Comparison of ENCODE assay signal across 15 cellular contexts in the genomic region with DNA sequence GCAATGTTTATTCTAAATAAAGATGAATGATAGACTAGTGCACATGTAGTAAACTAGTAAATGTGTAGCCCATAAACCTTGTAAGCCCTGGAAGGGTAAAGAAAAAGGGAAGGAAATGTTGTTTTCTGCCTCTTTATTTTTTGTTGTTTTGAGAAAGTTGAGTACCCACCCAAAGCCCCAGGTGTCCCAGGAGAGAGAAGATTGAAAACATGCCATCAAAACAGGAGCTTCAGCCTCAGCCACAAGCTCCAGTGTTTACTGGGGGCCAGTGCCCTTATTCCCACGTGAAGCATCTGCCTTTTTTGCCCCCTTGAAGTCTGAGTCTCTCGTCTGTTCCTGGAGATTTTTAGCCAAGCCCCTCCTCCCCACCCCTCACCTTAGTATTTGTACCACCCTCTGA.
A peak's percentile ranks its signal among the peaks of the same experiment; 100 is the strongest.
DNase-seq lines count a peak whose midpoint lies in the region; ATAC-seq and TF ChIP-seq lines count a peak whose summit lies in the region.
"Had no signal": no experiment of that assay in that cellular context is flagged by ENCODE, and none has a peak within 500 bp of the region (broad histone marks: within the 10 kb centered on the region; RNA-seq: fewer than 3 reads in every experiment).

No MANE protein-coding gene starts in this region.

- no peaks in the 10 kb centered on the region for H3K27me3 Mint-ChIP-seq in activated naive CD4-positive, alpha-beta T cell treated with anti-CD3 and anti-CD28 coated beads, Interleukin-2, amount 50 U/mL, for 24 hours
- H3K27me3 Mint-ChIP-seq in stimulated activated naive CD8-positive, alpha-beta T cell treated with anti-CD3 and anti-CD28 coated beads, Interleukin-15, amount 100 ng/mL, for 72 hours, result no peaks in the 10 kb centered on the region
- no peaks in the 10 kb centered on the region for H3K27me3 Mint-ChIP-seq in activated T-helper 2 cell treated with anti-CD3 and anti-CD28 coated beads, Interferon-gamma antibody, Interleukin-2, Interleukin-4, amounts not matched to agents 10 μg/mL and 5 μg/mL and 100 μg/mL, durations not matched to agents 14 hours and 24 hours and 36 hours (ENCODE audit: low read depth)

- peaks cover 2% of the 10 kb centered on the region for H3K9me3 Mint-ChIP-seq in activated naive CD4-positive, alpha-beta T cell treated with anti-CD3 and anti-CD28 coated beads, Interleukin-2, amount 50 U/mL, for 24 hours
- no peaks in the 10 kb centered on the region for H3K9me3 Mint-ChIP-seq in stimulated activated naive CD8-positive, alpha-beta T cell treated with anti-CD3 and anti-CD28 coated beads, Interleukin-15, amount 100 ng/mL, for 72 hours
- no peaks in the 10 kb centered on the region for H3K9me3 Mint-ChIP-seq in activated T-helper 2 cell treated with anti-CD3 and anti-CD28 coated beads, Interferon-gamma antibody, Interleukin-2, Interleukin-4, amounts not matched to agents 10 μg/mL and 5 μg/mL and 100 μg/mL, durations not matched to agents 14 hours and 24 hours and 36 hours

- peak overlapping the region; percentile 68 for H3K27ac Mint-ChIP-seq in activated naive CD4-positive, alpha-beta T cell treated with anti-CD3 and anti-CD28 coated beads, Interleukin-2, amount 50 U/mL, for 24 hours
- H3K27ac Mint-ChIP-seq in stimulated activated naive CD8-positive, alpha-beta T cell treated with anti-CD3 and anti-CD28 coated beads, Interleukin-15, amount 100 ng/mL, for 72 hours, result peak overlapping the region; percentile 50 to 92
- H3K27ac Mint-ChIP-seq in activated T-helper 2 cell treated with anti-CD3 and anti-CD28 coated beads, Interferon-gamma antibody, Interleukin-2, Interleukin-4, amounts not matched to agents 10 μg/mL and 5 μg/mL and 100 μg/mL, durations not matched to agents 14 hours and 24 hours and 36 hours, result no peak overlapping the region

- H3K4me3 Mint-ChIP-seq in activated naive CD4-positive, alpha-beta T cell treated with anti-CD3 and anti-CD28 coated beads, Interleukin-2, amount 50 U/mL, for 24 hours, result peak overlapping the region; percentile 33
- H3K4me3 Mint-ChIP-seq in stimulated activated naive CD8-positive, alpha-beta T cell treated with anti-CD3 and anti-CD28 coated beads, Interleukin-15, amount 100 ng/mL, for 72 hours, result no peak overlapping the region
- H3K4me3 Mint-ChIP-seq in activated T-helper 2 cell treated with anti-CD3 and anti-CD28 coated beads, Interferon-gamma antibody, Interleukin-2, Interleukin-4, amounts not matched to agents 10 μg/mL and 5 μg/mL and 100 μg/mL, durations not matched to agents 14 hours and 24 hours and 36 hours (ENCODE audit: low read depth), result no peak overlapping the region

- H3K4me3 ChIP-seq in SK-N-MC, result no peak overlapping the region
- no peak overlapping the region for H3K4me3 ChIP-seq in coronary artery
- H3K4me3 ChIP-seq: MG63, Peyer's patch had no signal

- no peak for DNase-seq in activated naive CD4-positive, alpha-beta T cell treated with anti-CD3 and anti-CD28 coated beads, Interleukin-2, amount 50 U/mL, for 16 hours
- DNase-seq in SK-N-MC (ENCODE audit: low read depth, low spot score) (no peak), coronary artery (ENCODE audit: low spot score) (peak; percentile 57), NCI-H1694 treated with DMSO at 0.1 percent for 48 hours (lab: John Stamatoyannopoulos, UW) (no peak), HK-2 (ENCODE audit: unreplicated experiment) (no peak)
- no peak for DNase-seq in stimulated activated naive CD8-positive, alpha-beta T cell treated with anti-CD3 and anti-CD28 coated beads, Interleukin-15, amount 100 ng/mL, for 72 hours
- DNase-seq in activated T-helper 2 cell treated with anti-CD3 and anti-CD28 coated beads, Interferon-gamma antibody, Interleukin-2, Interleukin-4, amounts not matched to agents 10 μg/mL and 5 μg/mL and 100 μg/mL, durations not matched to agents 14 hours and 24 hours and 36 hours (ENCODE audit: low spot score), result no peak
- DNase-seq: COR-L47, MG63, NCI-H1092 treated with DMSO at 0.1 percent for 48 hours, NCI-H187 treated with DMSO at 0.1 percent for 48 hours, Peyer's patch, SIG-M5 had no signal

- peak overlapping the region; percentile 26; the same call in 1 of the 2 replicates for H3K27ac ChIP-seq in SK-N-MC
- H3K27ac ChIP-seq in coronary artery, result no peak overlapping the region
- H3K27ac ChIP-seq: KMS-11 had no signal

- no peak for ATAC-seq in stimulated activated naive CD8-positive, alpha-beta T cell treated with anti-CD3 and anti-CD28 coated beads, Interleukin-15, amount 100 ng/mL, for 72 hours

- TF ChIP-seq CTCF in coronary artery (IDR thresholded peaks at IDR 0.05), result no peak

- H3K4me1 Mint-ChIP-seq in activated naive CD4-positive, alpha-beta T cell treated with anti-CD3 and anti-CD28 coated beads, Interleukin-2, amount 50 U/mL, for 24 hours, result peaks cover 91% of the 10 kb centered on the region
- H3K4me1 Mint-ChIP-seq in stimulated activated naive CD8-positive, alpha-beta T cell treated with anti-CD3 and anti-CD28 coated beads, Interleukin-15, amount 100 ng/mL, for 72 hours, result peaks cover 95% of the 10 kb centered on the region
- H3K4me1 Mint-ChIP-seq in activated T-helper 2 cell treated with anti-CD3 and anti-CD28 coated beads, Interferon-gamma antibody, Interleukin-2, Interleukin-4, amounts not matched to agents 10 μg/mL and 5 μg/mL and 100 μg/mL, durations not matched to agents 14 hours and 24 hours and 36 hours (ENCODE audit: low read depth), result peaks cover 62% of the 10 kb centered on the region

- H3K9ac ChIP-seq in SK-N-MC (ENCODE audit: insufficient read length), result no peak overlapping the region
- H3K9ac ChIP-seq: KMS-11 had no signal

- intact Hi-C loops in activated T-helper 2 cell treated with anti-CD3 and anti-CD28 coated beads, Interferon-gamma antibody, Interleukin-2, Interleukin-4, amounts not matched to agents 10 μg/mL and 5 μg/mL and 100 μg/mL, durations not matched to agents 14 hours and 24 hours and 36 hours (cut with micrococcal nuclease), result no loop called here

- H3K36me3 Mint-ChIP-seq in activated naive CD4-positive, alpha-beta T cell treated with anti-CD3 and anti-CD28 coated beads, Interleukin-2, amount 50 U/mL, for 24 hours, result peaks cover 3% of the 10 kb centered on the region
- H3K36me3 Mint-ChIP-seq in activated T-helper 2 cell treated with anti-CD3 and anti-CD28 coated beads, Interferon-gamma antibody, Interleukin-2, Interleukin-4, amounts not matched to agents 10 μg/mL and 5 μg/mL and 100 μg/mL, durations not matched to agents 14 hours and 24 hours and 36 hours (ENCODE audit: low read depth), result peaks cover 10% of the 10 kb centered on the region

- H3K9me3 ChIP-seq in SK-N-MC (ENCODE audit: low read depth, low read length), result no peaks in the 10 kb centered on the region
- H3K9me3 ChIP-seq: MG63, Peyer's patch had no signal

- H3K36me3 ChIP-seq in SK-N-MC (ENCODE audit: insufficient read depth, low read length), result no peaks in the 10 kb centered on the region
- H3K36me3 ChIP-seq: MG63, Peyer's patch had no signal
